In the genomic region with DNA sequence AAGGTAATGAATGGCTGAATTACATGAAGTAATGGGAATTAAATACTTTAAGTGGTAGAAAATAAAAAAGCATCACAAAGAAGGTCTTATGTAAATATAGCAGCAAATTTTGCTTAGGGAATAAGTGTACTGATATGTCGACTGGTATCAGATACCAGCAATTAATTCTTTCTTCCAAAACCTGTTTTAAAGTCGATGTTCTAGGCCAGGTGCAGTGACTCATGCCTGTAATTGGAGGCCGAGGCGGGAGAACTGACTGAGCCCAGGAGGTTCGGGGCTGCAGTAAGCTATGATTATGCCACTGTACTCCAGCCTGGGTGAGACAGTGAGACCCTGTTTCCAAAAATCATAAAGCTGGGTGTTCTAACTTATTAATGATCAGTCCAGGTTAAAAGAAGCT, we compare ENCODE assay signal across 3 cellular contexts.
TF ChIP-seq lines count a peak whose summit lies in the region.

No MANE protein-coding gene starts in this region.

TF ChIP-seq in SK-N-SH treated with all-trans-retinoic acid at 6 μM for 48 hours, 23 proteins besides CTCF, POLR2A, EP300 and RAD21 (continues in another document):
- TF ChIP-seq SNAI2 (CRISPR knock-in tag; IDR thresholded peaks at IDR 0.05) (no peak), ISL1 (CRISPR knock-in tag; IDR thresholded peaks at IDR 0.05) (no peak), ZNF8 (CRISPR knock-in tag; IDR thresholded peaks at IDR 0.05) (no peak), ZNF565 (CRISPR knock-in tag; conservative IDR thresholded peaks at IDR 0.05; ENCODE audit: low read depth) (no peak), PPARA (CRISPR knock-in tag; IDR thresholded peaks at IDR 0.05; ENCODE audit: borderline replicate concordance) (no peak), ESRRG (CRISPR knock-in tag; IDR thresholded peaks at IDR 0.05) (no peak), BACH2 (CRISPR knock-in tag; IDR thresholded peaks at IDR 0.05; ENCODE audit: borderline replicate concordance) (no peak), ZFP3 (CRISPR knock-in tag; IDR thresholded peaks at IDR 0.05) (no peak), ZFP30 (CRISPR knock-in tag; IDR thresholded peaks at IDR 0.05) (no peak), ZC3H10 (CRISPR knock-in tag; IDR thresholded peaks at IDR 0.05) (no peak), TOX (CRISPR knock-in tag; IDR thresholded peaks at IDR 0.05; ENCODE audit: borderline replicate concordance) (no peak)
- TF ChIP-seq, protein P1, sequence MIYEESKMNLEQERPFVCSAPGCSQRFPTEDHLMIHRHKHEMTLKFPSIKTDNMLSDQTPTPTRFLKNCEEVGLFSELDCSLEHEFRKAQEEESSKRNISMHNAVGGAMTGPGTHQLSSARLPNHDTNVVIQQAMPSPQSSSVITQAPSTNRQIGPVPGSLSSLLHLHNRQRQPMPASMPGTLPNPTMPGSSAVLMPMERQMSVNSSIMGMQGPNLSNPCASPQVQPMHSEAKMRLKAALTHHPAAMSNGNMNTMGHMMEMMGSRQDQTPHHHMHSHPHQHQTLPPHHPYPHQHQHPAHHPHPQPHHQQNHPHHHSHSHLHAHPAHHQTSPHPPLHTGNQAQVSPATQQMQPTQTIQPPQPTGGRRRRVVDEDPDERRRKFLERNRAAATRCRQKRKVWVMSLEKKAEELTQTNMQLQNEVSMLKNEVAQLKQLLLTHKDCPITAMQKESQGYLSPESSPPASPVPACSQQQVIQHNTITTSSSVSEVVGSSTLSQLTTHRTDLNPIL (CRISPR knock-in tag; IDR thresholded peaks at IDR 0.05; ENCODE audit: low read depth), result no peak
- TF ChIP-seq, protein P2, sequence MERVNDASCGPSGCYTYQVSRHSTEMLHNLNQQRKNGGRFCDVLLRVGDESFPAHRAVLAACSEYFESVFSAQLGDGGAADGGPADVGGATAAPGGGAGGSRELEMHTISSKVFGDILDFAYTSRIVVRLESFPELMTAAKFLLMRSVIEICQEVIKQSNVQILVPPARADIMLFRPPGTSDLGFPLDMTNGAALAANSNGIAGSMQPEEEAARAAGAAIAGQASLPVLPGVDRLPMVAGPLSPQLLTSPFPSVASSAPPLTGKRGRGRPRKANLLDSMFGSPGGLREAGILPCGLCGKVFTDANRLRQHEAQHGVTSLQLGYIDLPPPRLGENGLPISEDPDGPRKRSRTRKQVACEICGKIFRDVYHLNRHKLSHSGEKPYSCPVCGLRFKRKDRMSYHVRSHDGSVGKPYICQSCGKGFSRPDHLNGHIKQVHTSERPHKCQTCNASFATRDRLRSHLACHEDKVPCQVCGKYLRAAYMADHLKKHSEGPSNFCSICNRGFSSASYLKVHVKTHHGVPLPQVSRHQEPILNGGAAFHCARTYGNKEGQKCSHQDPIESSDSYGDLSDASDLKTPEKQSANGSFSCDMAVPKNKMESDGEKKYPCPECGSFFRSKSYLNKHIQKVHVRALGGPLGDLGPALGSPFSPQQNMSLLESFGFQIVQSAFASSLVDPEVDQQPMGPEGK (CRISPR knock-in tag; IDR thresholded peaks at IDR 0.05; ENCODE audit: borderline replicate concordance), result no peak
- TF ChIP-seq, protein P3, sequence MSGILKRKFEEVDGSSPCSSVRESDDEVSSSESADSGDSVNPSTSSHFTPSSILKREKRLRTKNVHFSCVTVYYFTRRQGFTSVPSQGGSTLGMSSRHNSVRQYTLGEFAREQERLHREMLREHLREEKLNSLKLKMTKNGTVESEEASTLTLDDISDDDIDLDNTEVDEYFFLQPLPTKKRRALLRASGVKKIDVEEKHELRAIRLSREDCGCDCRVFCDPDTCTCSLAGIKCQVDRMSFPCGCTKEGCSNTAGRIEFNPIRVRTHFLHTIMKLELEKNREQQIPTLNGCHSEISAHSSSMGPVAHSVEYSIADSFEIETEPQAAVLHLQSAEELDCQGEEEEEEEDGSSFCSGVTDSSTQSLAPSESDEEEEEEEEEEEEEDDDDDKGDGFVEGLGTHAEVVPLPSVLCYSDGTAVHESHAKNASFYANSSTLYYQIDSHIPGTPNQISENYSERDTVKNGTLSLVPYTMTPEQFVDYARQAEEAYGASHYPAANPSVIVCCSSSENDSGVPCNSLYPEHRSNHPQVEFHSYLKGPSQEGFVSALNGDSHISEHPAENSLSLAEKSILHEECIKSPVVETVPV (CRISPR knock-in tag; IDR thresholded peaks at IDR 0.05), result no peak

TF ChIP-seq in SK-N-SH, 30 proteins besides CTCF, POLR2A, EP300 and RAD21:
- TF ChIP-seq FOXJ3 (CRISPR knock-in tag; IDR thresholded peaks at IDR 0.05) (no peak), MXI1 (IDR thresholded peaks at IDR 0.05; ENCODE audit: low read depth, low read length) (no peak), GABPA (IDR thresholded peaks at IDR 0.05; ENCODE audit: low read depth) (no peak), SIN3A (IDR thresholded peaks at IDR 0.05; ENCODE audit: borderline replicate concordance, low read depth, low read length) (no peak)
- TF ChIP-seq, protein P4, sequence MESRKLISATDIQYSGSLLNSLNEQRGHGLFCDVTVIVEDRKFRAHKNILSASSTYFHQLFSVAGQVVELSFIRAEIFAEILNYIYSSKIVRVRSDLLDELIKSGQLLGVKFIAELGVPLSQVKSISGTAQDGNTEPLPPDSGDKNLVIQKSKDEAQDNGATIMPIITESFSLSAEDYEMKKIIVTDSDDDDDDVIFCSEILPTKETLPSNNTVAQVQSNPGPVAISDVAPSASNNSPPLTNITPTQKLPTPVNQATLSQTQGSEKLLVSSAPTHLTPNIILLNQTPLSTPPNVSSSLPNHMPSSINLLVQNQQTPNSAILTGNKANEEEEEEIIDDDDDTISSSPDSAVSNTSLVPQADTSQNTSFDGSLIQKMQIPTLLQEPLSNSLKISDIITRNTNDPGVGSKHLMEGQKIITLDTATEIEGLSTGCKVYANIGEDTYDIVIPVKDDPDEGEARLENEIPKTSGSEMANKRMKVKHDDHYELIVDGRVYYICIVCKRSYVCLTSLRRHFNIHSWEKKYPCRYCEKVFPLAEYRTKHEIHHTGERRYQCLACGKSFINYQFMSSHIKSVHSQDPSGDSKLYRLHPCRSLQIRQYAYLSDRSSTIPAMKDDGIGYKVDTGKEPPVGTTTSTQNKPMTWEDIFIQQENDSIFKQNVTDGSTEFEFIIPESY (IDR thresholded peaks at IDR 0.05; ENCODE audit: borderline replicate concordance, low read depth), result no peak
- TF ChIP-seq, protein P5, sequence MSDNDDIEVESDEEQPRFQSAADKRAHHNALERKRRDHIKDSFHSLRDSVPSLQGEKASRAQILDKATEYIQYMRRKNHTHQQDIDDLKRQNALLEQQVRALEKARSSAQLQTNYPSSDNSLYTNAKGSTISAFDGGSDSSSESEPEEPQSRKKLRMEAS (IDR thresholded peaks at IDR 0.05; ENCODE audit: low read depth), result no peak
- TF ChIP-seq, protein P6, sequence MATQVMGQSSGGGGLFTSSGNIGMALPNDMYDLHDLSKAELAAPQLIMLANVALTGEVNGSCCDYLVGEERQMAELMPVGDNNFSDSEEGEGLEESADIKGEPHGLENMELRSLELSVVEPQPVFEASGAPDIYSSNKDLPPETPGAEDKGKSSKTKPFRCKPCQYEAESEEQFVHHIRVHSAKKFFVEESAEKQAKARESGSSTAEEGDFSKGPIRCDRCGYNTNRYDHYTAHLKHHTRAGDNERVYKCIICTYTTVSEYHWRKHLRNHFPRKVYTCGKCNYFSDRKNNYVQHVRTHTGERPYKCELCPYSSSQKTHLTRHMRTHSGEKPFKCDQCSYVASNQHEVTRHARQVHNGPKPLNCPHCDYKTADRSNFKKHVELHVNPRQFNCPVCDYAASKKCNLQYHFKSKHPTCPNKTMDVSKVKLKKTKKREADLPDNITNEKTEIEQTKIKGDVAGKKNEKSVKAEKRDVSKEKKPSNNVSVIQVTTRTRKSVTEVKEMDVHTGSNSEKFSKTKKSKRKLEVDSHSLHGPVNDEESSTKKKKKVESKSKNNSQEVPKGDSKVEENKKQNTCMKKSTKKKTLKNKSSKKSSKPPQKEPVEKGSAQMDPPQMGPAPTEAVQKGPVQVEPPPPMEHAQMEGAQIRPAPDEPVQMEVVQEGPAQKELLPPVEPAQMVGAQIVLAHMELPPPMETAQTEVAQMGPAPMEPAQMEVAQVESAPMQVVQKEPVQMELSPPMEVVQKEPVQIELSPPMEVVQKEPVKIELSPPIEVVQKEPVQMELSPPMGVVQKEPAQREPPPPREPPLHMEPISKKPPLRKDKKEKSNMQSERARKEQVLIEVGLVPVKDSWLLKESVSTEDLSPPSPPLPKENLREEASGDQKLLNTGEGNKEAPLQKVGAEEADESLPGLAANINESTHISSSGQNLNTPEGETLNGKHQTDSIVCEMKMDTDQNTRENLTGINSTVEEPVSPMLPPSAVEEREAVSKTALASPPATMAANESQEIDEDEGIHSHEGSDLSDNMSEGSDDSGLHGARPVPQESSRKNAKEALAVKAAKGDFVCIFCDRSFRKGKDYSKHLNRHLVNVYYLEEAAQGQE (IDR thresholded peaks at IDR 0.05; ENCODE audit: low read depth, low read length), result no peak
- TF ChIP-seq, protein P7, sequence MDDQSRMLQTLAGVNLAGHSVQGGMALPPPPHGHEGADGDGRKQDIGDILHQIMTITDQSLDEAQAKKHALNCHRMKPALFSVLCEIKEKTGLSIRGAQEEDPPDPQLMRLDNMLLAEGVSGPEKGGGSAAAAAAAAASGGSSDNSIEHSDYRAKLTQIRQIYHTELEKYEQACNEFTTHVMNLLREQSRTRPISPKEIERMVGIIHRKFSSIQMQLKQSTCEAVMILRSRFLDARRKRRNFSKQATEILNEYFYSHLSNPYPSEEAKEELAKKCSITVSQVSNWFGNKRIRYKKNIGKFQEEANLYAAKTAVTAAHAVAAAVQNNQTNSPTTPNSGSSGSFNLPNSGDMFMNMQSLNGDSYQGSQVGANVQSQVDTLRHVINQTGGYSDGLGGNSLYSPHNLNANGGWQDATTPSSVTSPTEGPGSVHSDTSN (IDR thresholded peaks at IDR 0.05), result no peak

TF ChIP-seq in HepG2, 621 proteins besides CTCF, POLR2A, EP300 and RAD21:
- no peak for TF ChIP-seq ZNF549 (CRISPR knock-in tag; IDR thresholded peaks at IDR 0.05)
- no peak for TF ChIP-seq NFKB2 (CRISPR knock-in tag; IDR thresholded peaks at IDR 0.05; ENCODE audit: borderline replicate concordance)
- TF ChIP-seq NRL (CRISPR knock-in tag; IDR thresholded peaks at IDR 0.05; ENCODE audit: borderline replicate concordance), result no peak
- TF ChIP-seq ZNF775 (CRISPR knock-in tag; IDR thresholded peaks at IDR 0.05; ENCODE audit: borderline replicate concordance), result no peak
- TF ChIP-seq PHF21A (CRISPR knock-in tag; IDR thresholded peaks at IDR 0.05), result no peak
- no peak for TF ChIP-seq ZNF614 (CRISPR knock-in tag; IDR thresholded peaks at IDR 0.05; ENCODE audit: borderline replicate concordance)
- TF ChIP-seq SYNCRIP (IDR thresholded peaks at IDR 0.05; ENCODE audit: insufficient read depth, low read depth, low read length), result no peak
- no peak for TF ChIP-seq ZMAT3 (CRISPR knock-in tag; conservative IDR thresholded peaks at IDR 0.05)
- TF ChIP-seq RBM22 (optimal IDR thresholded peaks at IDR 0.05; ENCODE audit: low read length), result no peak
